In the genomic region with DNA sequence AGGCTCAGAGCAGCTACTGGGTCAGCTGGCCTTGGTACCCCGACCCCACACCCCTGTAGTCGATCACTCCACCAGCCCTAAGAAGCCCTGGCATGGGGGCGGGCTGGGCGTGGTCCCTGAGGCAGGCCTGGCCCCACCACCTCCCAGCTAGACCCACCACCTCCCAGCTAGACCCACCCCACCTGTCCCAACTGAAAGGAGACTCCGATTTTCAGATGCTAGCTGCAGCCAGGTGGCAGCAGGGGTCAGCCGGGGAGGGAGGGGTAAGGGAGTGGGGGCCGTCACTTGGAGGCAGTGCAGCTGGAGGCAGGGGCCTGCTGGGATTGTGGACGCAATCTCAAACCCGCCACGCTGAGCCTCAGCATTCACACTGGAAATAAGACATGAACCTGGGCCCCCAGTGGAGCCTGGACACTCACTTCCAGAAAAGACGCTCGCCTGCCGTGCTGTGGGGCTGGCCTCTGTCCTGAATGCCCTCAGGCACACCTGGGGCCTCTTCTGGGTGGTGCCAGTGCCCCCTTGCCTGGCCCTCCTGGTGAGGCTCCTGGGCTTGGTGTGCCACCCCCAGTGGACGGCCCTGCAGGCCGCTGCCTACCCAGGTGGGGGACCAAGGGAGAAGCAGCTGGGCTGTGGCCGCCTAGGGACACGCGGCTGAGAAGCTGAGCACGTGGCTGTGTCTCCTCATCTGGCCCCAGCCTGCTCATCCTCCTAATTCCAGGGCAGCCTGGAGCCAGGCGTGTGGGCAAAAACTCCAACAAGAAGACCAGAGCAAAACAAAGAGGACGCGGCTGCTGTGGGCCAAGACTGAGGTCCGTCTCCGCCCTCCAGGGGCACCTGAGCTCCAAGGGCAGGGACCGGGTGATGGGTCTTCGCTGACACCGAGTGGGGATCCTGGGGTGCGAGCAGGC, we compare ENCODE assay signal across 17 cellular contexts. TPM values are rescaled to one million over a fixed set of nuclear protein-coding genes. Genes with fewer than 3 reads are reported as not detected.
DNase-seq lines count a peak whose midpoint lies in the region; ATAC-seq and TF ChIP-seq lines count a peak whose summit lies in the region.
"Had no signal": no experiment of that assay in that cellular context is flagged by ENCODE, and none has a peak within 500 bp of the region (broad histone marks: within the 10 kb centered on the region; RNA-seq: fewer than 3 reads in every experiment).

No MANE protein-coding gene starts in this region.

- no peak overlapping the region for H3K4me3 ChIP-seq in endodermal cell (ENCODE audit: low read length)
- no peak overlapping the region for H3K4me3 ChIP-seq in lower lobe of right lung
- H3K4me3 ChIP-seq in spleen, result no peak overlapping the region
- H3K4me3 ChIP-seq: colonic mucosa, gastrocnemius medialis, PC-9 had no signal

- intact Hi-C loops in lower lobe of right lung (cut with DNase I), result no loop called here
- intact Hi-C loops in spleen (cut with DNase I; ENCODE audit: low total_unique reads), result no loop called here

- no peaks in the 10 kb centered on the region for H3K9me3 Mint-ChIP-seq in endodermal cell
- H3K9me3 Mint-ChIP-seq: memory B cell had no signal

- peak; percentile 64 for DNase-seq in endodermal cell
- peak; percentile 38 for DNase-seq in lower lobe of right lung
- DNase-seq in spleen, result peak; percentile 65
- no peak for DNase-seq in NCI-H1694 treated with DMSO at 0.1 percent for 48 hours (lab: John Stamatoyannopoulos, UW)
- DNase-seq: activated CD4-positive, alpha-beta T cell treated with anti-CD3 and anti-CD28 coated beads for 4 hours; activated naive CD4-positive, alpha-beta T cell treated with Interleukin-2 at 50 U/mL for 16 hours; colonic mucosa; gastrocnemius medialis; MM.1S; NCI-H2081; NCI-H526; PC-9 had no signal

- no peak for ATAC-seq in lower lobe of right lung
- no peak for ATAC-seq in HG03565 (IDR thresholded peaks at IDR 0.05; ENCODE audit: unreplicated experiment)
- no peak for ATAC-seq in GM18519 (IDR thresholded peaks at IDR 0.05; ENCODE audit: low FRiP score, unreplicated experiment)
- ATAC-seq: gastrocnemius medialis had no signal

- H3K27me3 Mint-ChIP-seq in endodermal cell (ENCODE audit: insufficient read depth), result peaks cover 68% of the 10 kb centered on the region

- H3K36me3 ChIP-seq in KOPT-K1 (ENCODE audit: insufficient read depth, low read length) (peaks cover 31% of the 10 kb centered on the region; the same call in 1 of the 2 replicates), endodermal cell (ENCODE audit: control insufficient read depth, insufficient read depth, low read length) (no peaks in the 10 kb centered on the region), lower lobe of right lung (no peaks in the 10 kb centered on the region), spleen (peaks cover 0 to 3% (median 0%) of the 10 kb centered on the region in 6 donors)
- H3K36me3 ChIP-seq: colonic mucosa, gastrocnemius medialis had no signal

- TF ChIP-seq POLR2A in spleen (IDR thresholded peaks at IDR 0.05), result no peak

- H3K4me1 Mint-ChIP-seq in endodermal cell, result no peaks in the 10 kb centered on the region
- H3K4me1 Mint-ChIP-seq: memory B cell had no signal

- H3K27me3 ChIP-seq in endodermal cell (ENCODE audit: control insufficient read depth, insufficient read depth, low read length, poor library complexity, severe bottlenecking), result peaks cover 68% of the 10 kb centered on the region
- H3K27me3 ChIP-seq in lower lobe of right lung (ENCODE audit: low read depth), result no peaks in the 10 kb centered on the region
- H3K27me3 ChIP-seq in spleen (replicated peaks in 1 of 7), result no peaks in the 10 kb centered on the region
- H3K27me3 ChIP-seq: colonic mucosa, gastrocnemius medialis had no signal

- H3K4me1 ChIP-seq in endodermal cell (ENCODE audit: control insufficient read depth, insufficient read depth, low read length) (no peaks in the 10 kb centered on the region), lower lobe of right lung (peaks cover 12% of the 10 kb centered on the region), spleen (peaks cover 6 to 95% (median 43%) of the 10 kb centered on the region in 6 donors)
- H3K4me1 ChIP-seq: colonic mucosa had no signal

- H3K4me3 Mint-ChIP-seq in endodermal cell, result no peak overlapping the region
- H3K4me3 Mint-ChIP-seq: memory B cell had no signal

- H3K36me3 Mint-ChIP-seq in endodermal cell (ENCODE audit: low read depth), result no peaks in the 10 kb centered on the region
- H3K36me3 Mint-ChIP-seq: memory B cell had no signal

- H3K9me3 ChIP-seq in KOPT-K1 (ENCODE audit: insufficient read depth, low read length, poor library complexity, severe bottlenecking) (no peaks in the 10 kb centered on the region), endodermal cell (ENCODE audit: control insufficient read depth, low read length) (no peaks in the 10 kb centered on the region), lower lobe of right lung (no peaks in the 10 kb centered on the region), spleen (no peaks in the 10 kb centered on the region)
- H3K9me3 ChIP-seq: colonic mucosa, gastrocnemius medialis had no signal

- H3K27ac ChIP-seq in KOPT-K1 (ENCODE audit: low read depth, low read length, poor library complexity, severe bottlenecking) (peak overlapping the region; percentile 24), endodermal cell (ENCODE audit: low read depth, low read length) (no peak overlapping the region), lower lobe of right lung (no peak overlapping the region), spleen (peak overlapping the region in 3 of 8 donors; percentile 32 to 41 (median 41))
- H3K27ac ChIP-seq: colonic mucosa, epithelial cell of prostate, gastrocnemius medialis, PC-9 had no signal

- peak; percentile 51 for TF ChIP-seq CTCF in endodermal cell (conservative IDR thresholded peaks at IDR 0.05)
- no peak for TF ChIP-seq CTCF in lower lobe of right lung (IDR thresholded peaks at IDR 0.05)
- TF ChIP-seq CTCF in spleen (IDR thresholded peaks at IDR 0.05 in 8 of 11, conservative IDR thresholded peaks at IDR 0.05 in 3 of 11), result no peak

- no peak overlapping the region for H3K9ac ChIP-seq in endodermal cell (ENCODE audit: extremely low read depth, low read length, poor library complexity, severe bottlenecking)

- no peak overlapping the region for H3K27ac Mint-ChIP-seq in endodermal cell
- H3K27ac Mint-ChIP-seq: memory B cell had no signal

- 88 to 94% methylated on average over 15 to 27 of the region's 28 CpGs for WGBS in endodermal cell (ENCODE audit: insufficient coverage in 1 of 2, insufficient read length in 1 of 2), 2 experiments
- WGBS in spleen, 5 donors, result 73 to 83% (median 76%) methylated on average over 18 to 28 of the region's 28 CpGs

RNA-seq across cellular contexts. Expression of gene OSBPL5, which starts 26.7 kb away (rescaled TPM):
- total RNA-seq in endodermal cell, result 1 to 10 TPM; 1.2 to 4.8 TPM
- polyA plus RNA-seq in endodermal cell (2013, experiment 1 of 2), result 15.4 TPM
- 16.4 TPM for polyA plus RNA-seq in endodermal cell (2013, experiment 2 of 2)
- 46.2 TPM for total RNA-seq in lower lobe of right lung
- 10 to 100 TPM; 37.2 to 91.2 (median 73.3) TPM for total RNA-seq in spleen
- polyA plus RNA-seq in spleen, result 10 to 100 TPM in 2 of 3 donors, 1 to 10 TPM in 1; 5.1 to 21.6 (median 10.7) TPM
